8 cellular contexts compared by ENCODE assay signal in genomic region chr7:87926581-87927461, GRCh38. TPM values are rescaled to one million over a fixed set of nuclear protein-coding genes. Genes with fewer than 3 reads are reported as not detected.
DNase-seq lines count a peak whose midpoint lies in the region; ATAC-seq and TF ChIP-seq lines count a peak whose summit lies in the region.

No MANE protein-coding gene starts in this region.

- DNase-seq in EL (peak; percentile 3), RPMI7951 (ENCODE audit: low read depth) (peak; percentile 25), nephron progenitor cell (peak; percentile 15), ACHN (no peak)
- no peak for DNase-seq in activated T-helper 1 cell treated with anti-CD3 and anti-CD28 coated beads, Interleukin-12 subunit alpha, Interleukin-12 subunit beta, Interleukin-2, Interleukin-4 antibody, amounts not matched to agents 30 ng/mL and 10 ng/mL and 1 ng/mL, durations not matched to agents 14 hours and 24 hours and 36 hours (ENCODE audit: low spot score)
- DNase-seq in activated CD4-positive, alpha-beta T cell treated with anti-CD3 and anti-CD28 coated beads, Interleukin-2, amount 50 U/mL, for 4 hours: no peak

- H3K9me3 Mint-ChIP-seq in nephron progenitor cell: no peaks in the 10 kb centered on the region
- H3K9me3 Mint-ChIP-seq in activated T-helper 1 cell treated with anti-CD3 and anti-CD28 coated beads, Interleukin-12 subunit alpha, Interleukin-12 subunit beta, Interleukin-2, Interleukin-4 antibody, amounts not matched to agents 30 ng/mL and 10 ng/mL and 1 ng/mL, durations not matched to agents 14 hours and 24 hours and 36 hours: no peaks in the 10 kb centered on the region

- H3K36me3 Mint-ChIP-seq in nephron progenitor cell (ENCODE audit: low read depth): no peaks in the 10 kb centered on the region
- no peaks in the 10 kb centered on the region for H3K36me3 Mint-ChIP-seq in activated T-helper 1 cell treated with anti-CD3 and anti-CD28 coated beads, Interleukin-12 subunit alpha, Interleukin-12 subunit beta, Interleukin-2, Interleukin-4 antibody, amounts not matched to agents 30 ng/mL and 10 ng/mL and 1 ng/mL, durations not matched to agents 14 hours and 24 hours and 36 hours (ENCODE audit: low read depth)

- ATAC-seq in GM19372 (IDR thresholded peaks at IDR 0.05; ENCODE audit: low read depth, unreplicated experiment) (peak; percentile 94), HG03175 (IDR thresholded peaks at IDR 0.05; ENCODE audit: unreplicated experiment) (peak; percentile 96)

- no peak overlapping the region for H3K4me3 Mint-ChIP-seq in nephron progenitor cell
- no peak overlapping the region for H3K4me3 Mint-ChIP-seq in activated T-helper 1 cell treated with anti-CD3 and anti-CD28 coated beads, Interleukin-12 subunit alpha, Interleukin-12 subunit beta, Interleukin-2, Interleukin-4 antibody, amounts not matched to agents 30 ng/mL and 10 ng/mL and 1 ng/mL, durations not matched to agents 14 hours and 24 hours and 36 hours

- peak overlapping the region; percentile 93 for H3K27ac Mint-ChIP-seq in nephron progenitor cell
- no peak overlapping the region for H3K27ac Mint-ChIP-seq in activated T-helper 1 cell treated with anti-CD3 and anti-CD28 coated beads, Interleukin-12 subunit alpha, Interleukin-12 subunit beta, Interleukin-2, Interleukin-4 antibody, amounts not matched to agents 30 ng/mL and 10 ng/mL and 1 ng/mL, durations not matched to agents 14 hours and 24 hours and 36 hours

- TF ChIP-seq CTCF in nephron progenitor cell (IDR thresholded peaks at IDR 0.05): no peak

- peaks cover 4% of the 10 kb centered on the region for H3K27me3 Mint-ChIP-seq in nephron progenitor cell (ENCODE audit: low read depth, poor library complexity)
- peaks cover 20% of the 10 kb centered on the region for H3K27me3 Mint-ChIP-seq in activated T-helper 1 cell treated with anti-CD3 and anti-CD28 coated beads, Interleukin-12 subunit alpha, Interleukin-12 subunit beta, Interleukin-2, Interleukin-4 antibody, amounts not matched to agents 30 ng/mL and 10 ng/mL and 1 ng/mL, durations not matched to agents 14 hours and 24 hours and 36 hours (ENCODE audit: insufficient read depth)

- intact Hi-C loops in activated T-helper 1 cell treated with anti-CD3 and anti-CD28 coated beads, Interleukin-12 subunit alpha, Interleukin-12 subunit beta, Interleukin-2, Interleukin-4 antibody, amounts not matched to agents 30 ng/mL and 10 ng/mL and 1 ng/mL, durations not matched to agents 14 hours and 24 hours and 36 hours (cut with micrococcal nuclease): loop anchor here (5.0 kb wide), 1 partner anchor 130 kb away; no protein-coding TSS in a partner anchor

- in situ Hi-C loops in ACHN (cut with HindIII; ENCODE audit: low pct_ligation_motif_present, low pct_unique_long_range_greater_than_20kb, low sequenced_read_pairs): no loop called here

- peaks cover 9% of the 10 kb centered on the region for H3K4me1 Mint-ChIP-seq in nephron progenitor cell
- H3K4me1 Mint-ChIP-seq in activated T-helper 1 cell treated with anti-CD3 and anti-CD28 coated beads, Interleukin-12 subunit alpha, Interleukin-12 subunit beta, Interleukin-2, Interleukin-4 antibody, amounts not matched to agents 30 ng/mL and 10 ng/mL and 1 ng/mL, durations not matched to agents 14 hours and 24 hours and 36 hours (ENCODE audit: low read depth): no peaks in the 10 kb centered on the region

RNA-seq across cellular contexts. Expression of gene ADAM22, which starts 7.2 kb away (rescaled TPM):
- 0.98 and 1.6 TPM in 2 replicates for total RNA-seq in RPMI7951 (2014; rRNA removed; shearing (Covaris generic))
- total RNA-seq in activated T-helper 1 cell treated with anti-CD3 and anti-CD28 coated beads, Interleukin-12 subunit alpha, Interleukin-12 subunit beta, Interleukin-2, Interleukin-4 antibody, amounts not matched to agents 30 ng/mL and 10 ng/mL and 1 ng/mL, durations not matched to agents 14 hours and 24 hours and 36 hours: 1.4 and 1.5 TPM in 2 replicates

RNA-seq across cellular contexts. Expression of gene DBF4, which starts 50.5 kb away (rescaled TPM):
- total RNA-seq in RPMI7951 (2014; rRNA removed; shearing (Covaris generic)): 96.8 and 109 TPM in 2 replicates
- 68.6 and 76.6 TPM in 2 replicates for total RNA-seq in activated T-helper 1 cell treated with anti-CD3 and anti-CD28 coated beads, Interleukin-12 subunit alpha, Interleukin-12 subunit beta, Interleukin-2, Interleukin-4 antibody, amounts not matched to agents 30 ng/mL and 10 ng/mL and 1 ng/mL, durations not matched to agents 14 hours and 24 hours and 36 hours

RNA-seq across cellular contexts. Expression of gene SLC25A40, which starts 50.7 kb away (rescaled TPM):
- 28.8 and 34.7 TPM in 2 replicates for total RNA-seq in RPMI7951 (2014; rRNA removed; shearing (Covaris generic))
- total RNA-seq in activated T-helper 1 cell treated with anti-CD3 and anti-CD28 coated beads, Interleukin-12 subunit alpha, Interleukin-12 subunit beta, Interleukin-2, Interleukin-4 antibody, amounts not matched to agents 30 ng/mL and 10 ng/mL and 1 ng/mL, durations not matched to agents 14 hours and 24 hours and 36 hours: 41.9 and 51.4 TPM in 2 replicates

Comparison
In these comparisons a context has a peak if more than half of its experiments do, and no peak if none do; other contexts are left out.
1. DNase-seq: peak in EL (single experiment), RPMI7951 (single experiment) and nephron progenitor cell (single experiment); none in ACHN (single experiment), activated T-helper 1 cell treated with anti-CD3 and anti-CD28 coated beads, Interleukin-12 subunit alpha, Interleukin-12 subunit beta, Interleukin-2, Interleukin-4 antibody, amounts not matched to agents 30 ng/mL and 10 ng/mL and 1 ng/mL, durations not matched to agents 14 hours and 24 hours and 36 hours (single experiment) and activated CD4-positive, alpha-beta T cell treated with anti-CD3 and anti-CD28 coated beads, Interleukin-2, amount 50 U/mL, for 4 hours (0 of 2).